ENCODE assay signal across 1 cellular context in genomic region chr15:43210172-43210745, GRCh38.
TF ChIP-seq lines count a peak whose summit lies in the region.

No MANE protein-coding gene starts in this region.

TF ChIP-seq in H1, 55 proteins besides CTCF, POLR2A, EP300 and RAD21:
- TF ChIP-seq MAFK (IDR thresholded peaks at IDR 0.05; ENCODE audit: low read depth, low read length), result no peak
- no peak for TF ChIP-seq YY1 (IDR thresholded peaks at IDR 0.05; ENCODE audit: low read depth, low read length)
- no peak for TF ChIP-seq CBX5 (IDR thresholded peaks at IDR 0.05; ENCODE audit: low read depth, low read length)
- TF ChIP-seq RNF2 (IDR thresholded peaks at IDR 0.05; ENCODE audit: borderline replicate concordance, low read depth, low read length, missing control alignments, poor library complexity, severe bottlenecking), result no peak
- TF ChIP-seq SUZ12 (IDR thresholded peaks at IDR 0.05; ENCODE audit: low read length), result no peak
- TF ChIP-seq CBX8 (IDR thresholded peaks at IDR 0.05; ENCODE audit: borderline replicate concordance, low read depth, low read length), result no peak
- no peak for TF ChIP-seq RXRA (IDR thresholded peaks at IDR 0.05; ENCODE audit: insufficient read depth, low read depth, low read length)
- TF ChIP-seq NRF1 (IDR thresholded peaks at IDR 0.05; ENCODE audit: low read depth, low read length), result no peak
- no peak for TF ChIP-seq SIX5 (IDR thresholded peaks at IDR 0.05; ENCODE audit: low read depth, low read length)
